8 cellular contexts compared by ENCODE assay signal in genomic region chr2:55419236-55419513, GRCh38. TPM values are rescaled to one million over a fixed set of nuclear protein-coding genes. Genes with fewer than 3 reads are reported as not detected.
DNase-seq lines count a peak whose midpoint lies in the region; TF ChIP-seq lines count a peak whose summit lies in the region.

No MANE protein-coding gene starts in this region.

- H3K36me3 ChIP-seq in left ventricle myocardium inferior (no peaks in the 10 kb centered on the region), prostate gland (no peaks in the 10 kb centered on the region)

- H3K27me3 ChIP-seq in left ventricle myocardium inferior (ENCODE audit: low read depth) (no peaks in the 10 kb centered on the region), prostate gland (replicated peaks; ENCODE audit: insufficient read depth) (no peaks in the 10 kb centered on the region)

- peaks cover 38% of the 10 kb centered on the region for H3K4me1 Mint-ChIP-seq in activated naive CD8-positive, alpha-beta T cell (ENCODE audit: low read depth)

- no peak for TF ChIP-seq POLR2A in prostate gland (IDR thresholded peaks at IDR 0.05)

- no peak for TF ChIP-seq CTCF in left ventricle myocardium inferior (IDR thresholded peaks at IDR 0.05; ENCODE audit: borderline replicate concordance)
- TF ChIP-seq CTCF in prostate gland (IDR thresholded peaks at IDR 0.05): no peak

- peaks cover 36% of the 10 kb centered on the region for H3K4me1 ChIP-seq in left ventricle myocardium inferior
- no peaks in the 10 kb centered on the region for H3K4me1 ChIP-seq in prostate gland (replicated peaks)

- no peaks in the 10 kb centered on the region for H3K27me3 Mint-ChIP-seq in activated naive CD8-positive, alpha-beta T cell

- under 1% methylated on average over 14 of the region's 14 CpGs for WGBS in prostate gland

- H3K9me3 Mint-ChIP-seq in activated naive CD8-positive, alpha-beta T cell (ENCODE audit: low read depth): no peaks in the 10 kb centered on the region

- peak overlapping the region; percentile 90 for H3K4me3 Mint-ChIP-seq in activated naive CD8-positive, alpha-beta T cell

- no peaks in the 10 kb centered on the region for H3K9me3 ChIP-seq in left ventricle myocardium inferior (replicated peaks)
- no peaks in the 10 kb centered on the region for H3K9me3 ChIP-seq in prostate gland

- peak overlapping the region; percentile 82 for H3K4me3 ChIP-seq in left ventricle myocardium inferior
- H3K4me3 ChIP-seq in prostate gland: peak overlapping the region; percentile 79 to 83

- H3K27ac ChIP-seq in left ventricle myocardium inferior (replicated peaks): peak overlapping the region; percentile 90
- H3K27ac ChIP-seq in prostate gland: peak overlapping the region; percentile 69 to 80

- no peaks in the 10 kb centered on the region for H3K36me3 Mint-ChIP-seq in activated naive CD8-positive, alpha-beta T cell

- intact Hi-C loops in left ventricle myocardium inferior (cut with micrococcal nuclease) (no loop called here), prostate gland (cut with DNase I) (loop anchor here (5.0 to 10.0 kb wide), 4 partner anchors 57 to 198 kb away; partner anchors contain the start of genes CFAP36 and PPP4R3B)

- DNase-seq in activated effector memory CD4-positive, alpha-beta T cell treated with Interleukin-2 at 50 U/mL for 16 hours: peak; percentile 16
- DNase-seq in activated effector memory CD4-positive, alpha-beta T cell treated with anti-CD3 and anti-CD28 coated beads, Interleukin-2, amount 50 U/mL, for 16 hours: no peak
- DNase-seq in LoVo (ENCODE audit: low spot score): peak; percentile 38
- no peak for DNase-seq in left ventricle myocardium inferior
- DNase-seq in prostate gland (ENCODE audit: low spot score): peak; percentile 12
- no peak for DNase-seq in GDM1 (lab: John Stamatoyannopoulos, UW)
- DNase-seq in NCI-H1092 treated with DMSO at 0.1 percent for 48 hours (lab: John Stamatoyannopoulos, UW): no peak

- H3K27ac Mint-ChIP-seq in activated naive CD8-positive, alpha-beta T cell: peak overlapping the region; percentile 77

RNA-seq across cellular contexts. Expression of gene CCDC88A, which starts 0.5 kb away (rescaled TPM):
- total RNA-seq in left ventricle myocardium inferior (21.7 TPM), prostate gland (10 to 100 TPM; 16.8 to 43.7 TPM)

Comparison
In these comparisons a context has a peak if more than half of its experiments do, and no peak if none do; other contexts are left out.
1. DNase-seq: peak in activated effector memory CD4-positive, alpha-beta T cell treated with Interleukin-2 at 50 U/mL for 16 hours (single experiment), LoVo (single experiment) and prostate gland (single experiment); none in activated effector memory CD4-positive, alpha-beta T cell treated with anti-CD3 and anti-CD28 coated beads, Interleukin-2, amount 50 U/mL, for 16 hours (single experiment), left ventricle myocardium inferior (single experiment), GDM1 (single experiment) and NCI-H1092 treated with DMSO at 0.1 percent for 48 hours (single experiment).